Comparison of ENCODE assay signal across 9 cellular contexts in the genomic region with DNA sequence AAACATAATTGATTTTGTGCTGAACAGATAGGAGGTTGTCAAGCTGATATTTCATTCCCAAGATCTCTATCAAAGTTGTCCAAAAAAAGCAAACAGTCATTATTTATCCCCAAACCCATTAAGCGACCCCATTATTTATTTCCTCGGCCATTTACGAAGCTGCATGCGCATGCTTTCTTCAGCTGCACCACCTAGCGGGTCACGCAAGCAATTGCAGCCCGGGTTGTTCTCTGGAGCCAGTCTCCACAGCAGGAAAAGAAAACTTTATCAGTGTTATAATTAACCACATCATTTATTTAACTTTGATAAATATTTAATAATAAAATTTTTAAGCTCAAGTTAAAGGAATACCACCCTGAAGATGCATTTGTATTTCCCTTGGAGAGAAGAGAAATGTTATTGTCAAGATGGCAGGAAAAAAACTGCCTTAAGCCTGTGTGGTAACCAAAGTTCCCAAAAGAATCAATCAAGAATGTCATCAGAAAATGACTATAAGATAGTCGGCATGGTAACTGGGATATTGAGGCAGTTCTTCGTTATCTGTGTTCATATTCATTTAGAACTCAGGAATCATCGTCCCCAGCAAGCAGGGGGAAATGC.
DNase-seq lines count a peak whose midpoint lies in the region; ATAC-seq and TF ChIP-seq lines count a peak whose summit lies in the region.
"Had no signal": no experiment of that assay in that cellular context is flagged by ENCODE, and none has a peak within 500 bp of the region (broad histone marks: within the 10 kb centered on the region; RNA-seq: fewer than 3 reads in every experiment).

No MANE protein-coding gene starts in this region.

- no peak overlapping the region for H2AFZ ChIP-seq in parathyroid adenoma

- DNase-seq in BJ (ENCODE audit: low read depth) (no peak), NCI-H69 (lab: John Stamatoyannopoulos, UW) (peak; percentile 80), fibroblast of villous mesenchyme (ENCODE audit: low read depth) (peak; percentile 41)
- DNase-seq in activated T-cell treated with anti-CD3 and anti-CD28 coated beads, Interleukin-2, amount 50 U/mL, for 4 hours, result peak; percentile 11
- DNase-seq in effector memory CD4-positive, alpha-beta T cell, result no peak

- H3K27me3 Mint-ChIP-seq in activated T-cell treated with anti-CD3 and anti-CD28 coated beads, Interleukin-2, amount 50 U/mL, for 4 hours (ENCODE audit: low read depth), result peaks cover 3% of the 10 kb centered on the region

- no peaks in the 10 kb centered on the region for H3K9me3 Mint-ChIP-seq in activated T-cell treated with anti-CD3 and anti-CD28 coated beads, Interleukin-2, amount 50 U/mL, for 4 hours
- H3K9me3 Mint-ChIP-seq: T-helper 1 cell treated with Interleukin-12 subunit alpha and Interleukin-12 subunit beta and Interleukin-4 antibody, amounts not matched to agents 30 μg/mL and 1 μg/mL, for 36 hours had no signal

- CTCF ChIA-PET in BJ (lab: Yijun Ruan, JAX), result interaction anchor here (0.7 to 2.1 kb wide), 19 partner anchors 9 to 707 kb away, joined by 3 to 20 read pairs (median 3); no protein-coding TSS in a partner anchor

- POLR2A ChIA-PET in BJ (lab: Charles Lee), result no interaction called here

- TF ChIP-seq CTCF in BJ (IDR thresholded peaks at IDR 0.05; ENCODE audit: insufficient read depth, low read depth, low read length), result peak; percentile 98
- peak; percentile 99 for TF ChIP-seq CTCF in fibroblast of villous mesenchyme (IDR thresholded peaks at IDR 0.05; ENCODE audit: insufficient read depth, low read depth, low read length)
- peak; percentile 60 for TF ChIP-seq CTCF in parathyroid adenoma (IDR thresholded peaks at IDR 0.05)

- H3K4me3 ChIP-seq in BJ (ENCODE audit: low read depth, low read length) (no peak overlapping the region), fibroblast of villous mesenchyme (ENCODE audit: low read depth, low read length) (peak overlapping the region; percentile 10), parathyroid adenoma (ENCODE audit: low read depth, low read length) (peak overlapping the region; percentile 29)
- no peak overlapping the region for H3K4me3 ChIP-seq in effector memory CD4-positive, alpha-beta T cell (ENCODE audit: insufficient read depth, low read depth, low read length, poor library complexity, severe bottlenecking)

- H3K9ac ChIP-seq in parathyroid adenoma, result no peak overlapping the region

- no peaks in the 10 kb centered on the region for H3K9me3 ChIP-seq in parathyroid adenoma (ENCODE audit: control insufficient read depth, low read length)
- no peaks in the 10 kb centered on the region for H3K9me3 ChIP-seq in effector memory CD4-positive, alpha-beta T cell (ENCODE audit: control insufficient read depth, low read length)

- no peak overlapping the region for H3K27ac ChIP-seq in parathyroid adenoma
- no peak overlapping the region for H3K27ac ChIP-seq in effector memory CD4-positive, alpha-beta T cell (ENCODE audit: insufficient read depth, low read length, poor library complexity, severe bottlenecking)

- H3K79me2 ChIP-seq in parathyroid adenoma, result no peaks in the 10 kb centered on the region

- ATAC-seq in GM18861 (IDR thresholded peaks at IDR 0.05; ENCODE audit: unreplicated experiment) (peak; percentile 78), HG03060 (IDR thresholded peaks at IDR 0.05; ENCODE audit: low read depth, unreplicated experiment) (peak; percentile 48)
- peak in 1 of 2 donors; percentile 57 for ATAC-seq in activated T-cell treated with anti-CD3 and anti-CD28 coated beads, Interleukin-2, amount 50 U/mL, for 4 hours

- no peaks in the 10 kb centered on the region for H3K36me3 Mint-ChIP-seq in activated T-cell treated with anti-CD3 and anti-CD28 coated beads, Interleukin-2, amount 50 U/mL, for 4 hours (ENCODE audit: insufficient read depth)

- H3K27me3 ChIP-seq in BJ (ENCODE audit: control insufficient read depth, insufficient read depth, low read length), result no peaks in the 10 kb centered on the region
- no peaks in the 10 kb centered on the region for H3K27me3 ChIP-seq in parathyroid adenoma (ENCODE audit: control insufficient read depth, insufficient read depth, low read length)
- no peaks in the 10 kb centered on the region for H3K27me3 ChIP-seq in effector memory CD4-positive, alpha-beta T cell (replicated peaks; ENCODE audit: control insufficient read depth, insufficient read depth, low read length, poor library complexity, severe bottlenecking)

- H3K4me1 Mint-ChIP-seq in activated T-cell treated with anti-CD3 and anti-CD28 coated beads, Interleukin-2, amount 50 U/mL, for 4 hours (ENCODE audit: low read depth), result peaks cover 2% of the 10 kb centered on the region

- H3K4me2 ChIP-seq in parathyroid adenoma (ENCODE audit: low read length), result peak overlapping the region; percentile 59

- H3K4me1 ChIP-seq in parathyroid adenoma, result peaks cover 3% of the 10 kb centered on the region
- H3K4me1 ChIP-seq in effector memory CD4-positive, alpha-beta T cell (ENCODE audit: control insufficient read depth, insufficient read depth, low read length, poor library complexity, severe bottlenecking), result no peaks in the 10 kb centered on the region

- H3K4me3 Mint-ChIP-seq in activated T-cell treated with anti-CD3 and anti-CD28 coated beads, Interleukin-2, amount 50 U/mL, for 4 hours, result peak overlapping the region; percentile 51
- H3K4me3 Mint-ChIP-seq: T-helper 1 cell treated with Interleukin-12 subunit alpha and Interleukin-12 subunit beta and Interleukin-4 antibody, amounts not matched to agents 30 μg/mL and 1 μg/mL, for 36 hours had no signal

- no peaks in the 10 kb centered on the region for H3K36me3 ChIP-seq in BJ (ENCODE audit: control insufficient read depth, insufficient read depth, low read length)
- H3K36me3 ChIP-seq in parathyroid adenoma (ENCODE audit: control insufficient read depth, insufficient read depth, low read length), result no peaks in the 10 kb centered on the region
- H3K36me3 ChIP-seq in effector memory CD4-positive, alpha-beta T cell (ENCODE audit: control insufficient read depth, insufficient read depth, low read length), result no peaks in the 10 kb centered on the region

Comparison
In these comparisons a context has a peak if more than half of its experiments do, and no peak if none do; other contexts are left out.
1. DNase-seq: peak in NCI-H69 (single experiment), activated T-cell treated with anti-CD3 and anti-CD28 coated beads, Interleukin-2, amount 50 U/mL, for 4 hours (single experiment) and fibroblast of villous mesenchyme (single experiment); none in BJ (single experiment) and effector memory CD4-positive, alpha-beta T cell (0 of 3).
2. H3K4me3 ChIP-seq: peak in fibroblast of villous mesenchyme (single experiment) and parathyroid adenoma (single experiment); none in BJ (single experiment) and effector memory CD4-positive, alpha-beta T cell (single experiment).
3. Peak in every context shown above with its lines, with median percentiles within 50 percentile points of each other: CTCF ChIP-seq.